In genomic region chr6:167349816-167350215, GRCh38 we compare ENCODE assay signal across 1 cellular context.
TF ChIP-seq lines count a peak whose summit lies in the region.

No MANE protein-coding gene starts in this region.

TF ChIP-seq in GM23338, 12 proteins besides CTCF, POLR2A, EP300 and RAD21 (continued from another document):
- TF ChIP-seq, protein P1, sequence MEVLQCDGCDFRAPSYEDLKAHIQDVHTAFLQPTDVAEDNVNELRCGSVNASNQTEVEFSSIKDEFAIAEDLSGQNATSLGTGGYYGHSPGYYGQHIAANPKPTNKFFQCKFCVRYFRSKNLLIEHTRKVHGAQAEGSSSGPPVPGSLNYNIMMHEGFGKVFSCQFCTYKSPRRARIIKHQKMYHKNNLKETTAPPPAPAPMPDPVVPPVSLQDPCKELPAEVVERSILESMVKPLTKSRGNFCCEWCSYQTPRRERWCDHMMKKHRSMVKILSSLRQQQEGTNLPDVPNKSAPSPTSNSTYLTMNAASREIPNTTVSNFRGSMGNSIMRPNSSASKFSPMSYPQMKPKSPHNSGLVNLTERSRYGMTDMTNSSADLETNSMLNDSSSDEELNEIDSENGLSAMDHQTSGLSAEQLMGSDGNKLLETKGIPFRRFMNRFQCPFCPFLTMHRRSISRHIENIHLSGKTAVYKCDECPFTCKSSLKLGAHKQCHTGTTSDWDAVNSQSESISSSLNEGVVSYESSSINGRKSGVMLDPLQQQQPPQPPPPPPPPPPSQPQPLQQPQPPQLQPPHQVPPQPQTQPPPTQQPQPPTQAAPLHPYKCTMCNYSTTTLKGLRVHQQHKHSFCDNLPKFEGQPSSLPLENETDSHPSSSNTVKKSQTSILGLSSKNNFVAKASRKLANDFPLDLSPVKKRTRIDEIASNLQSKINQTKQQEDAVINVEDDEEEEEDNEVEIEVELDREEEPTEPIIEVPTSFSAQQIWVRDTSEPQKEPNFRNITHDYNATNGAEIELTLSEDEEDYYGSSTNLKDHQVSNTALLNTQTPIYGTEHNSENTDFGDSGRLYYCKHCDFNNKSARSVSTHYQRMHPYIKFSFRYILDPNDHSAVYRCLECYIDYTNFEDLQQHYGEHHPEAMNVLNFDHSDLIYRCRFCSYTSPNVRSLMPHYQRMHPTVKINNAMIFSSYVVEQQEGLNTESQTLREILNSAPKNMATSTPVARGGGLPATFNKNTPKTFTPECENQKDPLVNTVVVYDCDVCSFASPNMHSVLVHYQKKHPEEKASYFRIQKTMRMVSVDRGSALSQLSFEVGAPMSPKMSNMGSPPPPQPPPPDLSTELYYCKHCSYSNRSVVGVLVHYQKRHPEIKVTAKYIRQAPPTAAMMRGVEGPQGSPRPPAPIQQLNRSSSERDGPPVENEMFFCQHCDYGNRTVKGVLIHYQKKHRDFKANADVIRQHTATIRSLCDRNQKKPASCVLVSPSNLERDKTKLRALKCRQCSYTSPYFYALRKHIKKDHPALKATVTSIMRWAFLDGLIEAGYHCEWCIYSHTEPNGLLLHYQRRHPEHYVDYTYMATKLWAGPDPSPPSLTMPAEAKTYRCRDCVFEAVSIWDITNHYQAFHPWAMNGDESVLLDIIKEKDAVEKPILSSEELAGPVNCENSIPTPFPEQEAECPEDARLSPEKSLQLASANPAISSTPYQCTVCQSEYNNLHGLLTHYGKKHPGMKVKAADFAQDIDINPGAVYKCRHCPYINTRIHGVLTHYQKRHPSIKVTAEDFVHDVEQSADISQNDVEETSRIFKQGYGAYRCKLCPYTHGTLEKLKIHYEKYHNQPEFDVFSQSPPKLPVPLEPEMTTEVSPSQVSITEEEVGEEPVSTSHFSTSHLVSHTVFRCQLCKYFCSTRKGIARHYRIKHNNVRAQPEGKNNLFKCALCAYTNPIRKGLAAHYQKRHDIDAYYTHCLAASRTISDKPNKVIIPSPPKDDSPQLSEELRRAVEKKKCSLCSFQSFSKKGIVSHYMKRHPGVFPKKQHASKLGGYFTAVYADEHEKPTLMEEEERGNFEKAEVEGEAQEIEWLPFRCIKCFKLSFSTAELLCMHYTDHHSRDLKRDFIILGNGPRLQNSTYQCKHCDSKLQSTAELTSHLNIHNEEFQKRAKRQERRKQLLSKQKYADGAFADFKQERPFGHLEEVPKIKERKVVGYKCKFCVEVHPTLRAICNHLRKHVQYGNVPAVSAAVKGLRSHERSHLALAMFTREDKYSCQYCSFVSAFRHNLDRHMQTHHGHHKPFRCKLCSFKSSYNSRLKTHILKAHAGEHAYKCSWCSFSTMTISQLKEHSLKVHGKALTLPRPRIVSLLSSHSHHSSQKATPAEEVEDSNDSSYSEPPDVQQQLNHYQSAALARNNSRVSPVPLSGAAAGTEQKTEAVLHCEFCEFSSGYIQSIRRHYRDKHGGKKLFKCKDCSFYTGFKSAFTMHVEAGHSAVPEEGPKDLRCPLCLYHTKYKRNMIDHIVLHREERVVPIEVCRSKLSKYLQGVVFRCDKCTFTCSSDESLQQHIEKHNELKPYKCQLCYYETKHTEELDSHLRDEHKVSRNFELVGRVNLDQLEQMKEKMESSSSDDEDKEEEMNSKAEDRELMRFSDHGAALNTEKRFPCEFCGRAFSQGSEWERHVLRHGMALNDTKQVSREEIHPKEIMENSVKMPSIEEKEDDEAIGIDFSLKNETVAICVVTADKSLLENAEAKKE (CRISPR knock-in tag; IDR thresholded peaks at IDR 0.05) = no peak
- TF ChIP-seq POLR2AphosphoS5 (IDR thresholded peaks at IDR 0.05; ENCODE audit: low read depth) (no peak), REST (IDR thresholded peaks at IDR 0.05; ENCODE audit: unreplicated experiment) (no peak), EZH2 (IDR thresholded peaks at IDR 0.05; ENCODE audit: low read depth, unreplicated experiment) (no peak), ZNF114 (CRISPR knock-in tag; IDR thresholded peaks at IDR 0.05) (no peak)
